ENCODE assay signal across 9 cellular contexts in genomic region chr17:81118308-81119221, GRCh38. TPM values are rescaled to one million over a fixed set of nuclear protein-coding genes. Genes with fewer than 3 reads are reported as not detected.
DNase-seq lines count a peak whose midpoint lies in the region; ATAC-seq and TF ChIP-seq lines count a peak whose summit lies in the region.
"Had no signal": no experiment of that assay in that cellular context is flagged by ENCODE, and none has a peak within 500 bp of the region (broad histone marks: within the 10 kb centered on the region; RNA-seq: fewer than 3 reads in every experiment).

No MANE protein-coding gene starts in this region.

- peak; percentile 1; the same call in 2 of the 3 replicates for ATAC-seq in GM23338
- no peak for ATAC-seq in T-helper 17 cell
- ATAC-seq in HG03159 (IDR thresholded peaks at IDR 0.05; ENCODE audit: unreplicated experiment): no peak
- ATAC-seq in GM18502 (IDR thresholded peaks at IDR 0.05; ENCODE audit: poor library complexity, unreplicated experiment): no peak

- H3K4me1 Mint-ChIP-seq in GM23338 (peaks cover 3% of the 10 kb centered on the region; the same call in 2 of the 3 replicates), T-helper 17 cell (peaks cover 8% of the 10 kb centered on the region)

- H3K27ac ChIP-seq in GM23338 (ENCODE audit: low read depth): no peak overlapping the region
- H3K27ac ChIP-seq in esophagus squamous epithelium: peak overlapping the region in 2 of 4 donors; percentile 11 to 43
- H3K27ac ChIP-seq: body of pancreas had no signal

- H3K4me1 ChIP-seq in GM23338 (ENCODE audit: insufficient read depth) (no peaks in the 10 kb centered on the region), esophagus squamous epithelium (peaks cover 13 to 56% (median 16%) of the 10 kb centered on the region in 3 donors)
- H3K4me1 ChIP-seq: body of pancreas had no signal

- H3F3A ChIP-seq in GM23338 (replicated peaks; ENCODE audit: low read depth): no peaks in the 10 kb centered on the region

- TF ChIP-seq POLR2A in esophagus squamous epithelium (IDR thresholded peaks at IDR 0.05): no peak

- H2AFZ ChIP-seq in GM23338: no peak overlapping the region

- TF ChIP-seq CTCF in GM23338 (conservative IDR thresholded peaks at IDR 0.05; ENCODE audit: low read depth in 2 of 2): no peak
- TF ChIP-seq CTCF in esophagus squamous epithelium (IDR thresholded peaks at IDR 0.05): no peak
- TF ChIP-seq CTCF in retinal pigment epithelial cell (conservative IDR thresholded peaks at IDR 0.05; ENCODE audit: low read depth, low read length): no peak

- DNase-seq in GM23338 (ENCODE audit: low spot score) (no peak), T-helper 17 cell (no peak), esophagus squamous epithelium (lab: John Stamatoyannopoulos, UW) (no peak), retinal pigment epithelial cell (ENCODE audit: low read depth) (no peak), NCI-H187 treated with DMSO at 0.1 percent for 48 hours (lab: John Stamatoyannopoulos, UW) (no peak)

- H3K36me3 Mint-ChIP-seq in GM23338 (ENCODE audit: low read depth) (no peaks in the 10 kb centered on the region), T-helper 17 cell (ENCODE audit: low read depth) (peaks cover 2% of the 10 kb centered on the region)

- H3K27me3 ChIP-seq in GM23338 (ENCODE audit: insufficient read depth) (no peaks in the 10 kb centered on the region), esophagus squamous epithelium (peaks cover 0 to 45% (median 7%) of the 10 kb centered on the region in 4 donors)
- H3K27me3 ChIP-seq: body of pancreas had no signal

- no peaks in the 10 kb centered on the region for H3K9me3 ChIP-seq in T-helper 17 cell (ENCODE audit: control insufficient read depth, low read length, poor library complexity, severe bottlenecking)
- no peaks in the 10 kb centered on the region for H3K9me3 ChIP-seq in esophagus squamous epithelium
- H3K9me3 ChIP-seq: body of pancreas had no signal

- intact Hi-C loops in esophagus squamous epithelium (cut with DNase I): no loop called here

- WGBS in esophagus squamous epithelium, 2 donors: 30 to 48% methylated on average over 4 to 9 of the region's 24 CpGs

- H3K4me3 ChIP-seq in GM23338: peak overlapping the region; percentile 58; the same call in 1 of the 2 replicates
- H3K4me3 ChIP-seq in esophagus squamous epithelium: peak overlapping the region; percentile 18 to 59 (median 36)
- H3K4me3 ChIP-seq in retinal pigment epithelial cell (ENCODE audit: low read length): peak overlapping the region; percentile 40
- H3K4me3 ChIP-seq: body of pancreas had no signal

- H3K36me3 ChIP-seq in GM23338 (ENCODE audit: insufficient read depth) (no peaks in the 10 kb centered on the region), esophagus squamous epithelium (peaks cover 0 to 34% (median 0%) of the 10 kb centered on the region in 3 donors)

- H4K20me1 ChIP-seq in GM23338 (replicated peaks; ENCODE audit: insufficient read depth): no peaks in the 10 kb centered on the region

- H3K27ac Mint-ChIP-seq in GM23338 (no peak overlapping the region), T-helper 17 cell (no peak overlapping the region)

- no peaks in the 10 kb centered on the region for H3K9me2 ChIP-seq in GM23338 (ENCODE audit: insufficient read depth)

- H3K27me3 Mint-ChIP-seq in GM23338 (ENCODE audit: insufficient read depth, low read depth, poor library complexity): peaks cover 12% of the 10 kb centered on the region
- no peaks in the 10 kb centered on the region for H3K27me3 Mint-ChIP-seq in T-helper 17 cell

- peak overlapping the region; percentile 57; the same call in 1 of the 2 replicates for H3K4me2 ChIP-seq in GM23338

- no peaks in the 10 kb centered on the region for H3K9me3 Mint-ChIP-seq in GM23338

- H3K4me3 Mint-ChIP-seq in GM23338 (peak overlapping the region; percentile 63), T-helper 17 cell (peak overlapping the region; percentile 82)

- H3K79me2 ChIP-seq in GM23338 (replicated peaks; ENCODE audit: insufficient read depth): no peaks in the 10 kb centered on the region

TF ChIP-seq in GM23338, 12 proteins besides CTCF, POLR2A, EP300 and RAD21:
- TF ChIP-seq NANOG (IDR thresholded peaks at IDR 0.05; ENCODE audit: borderline replicate concordance) (no peak), STAT1 (IDR thresholded peaks at IDR 0.05; ENCODE audit: unreplicated experiment) (no peak), ZNF462 (CRISPR knock-in tag; IDR thresholded peaks at IDR 0.05) (no peak), ZNF331 (CRISPR knock-in tag; IDR thresholded peaks at IDR 0.05; ENCODE audit: low read depth) (no peak)

RNA-seq across cellular contexts. Expression of gene PVALEF, which starts 46.7 kb away (rescaled TPM):
- total RNA-seq in GM23338 (2014; rRNA removed; shearing (Covaris generic)): not detected in 2 replicates
- polyA plus RNA-seq in GM23338 (2016; fragmentation: Nextera tagmentation; extraction: Ambion mirVana): not detected in 2 replicates
- total RNA-seq in T-helper 17 cell (not detected), esophagus squamous epithelium (not detected)
- total RNA-seq: body of pancreas, left cardiac atrium had no signal

RNA-seq across cellular contexts. Expression of gene AATK, which starts 47.5 kb away (rescaled TPM):
- total RNA-seq in GM23338 (2014; rRNA removed; shearing (Covaris generic)): 2.3 and 5.0 TPM in 2 replicates
- polyA plus RNA-seq in GM23338 (2016; fragmentation: Nextera tagmentation; extraction: Ambion mirVana): 1.1 and 1.3 TPM in 2 replicates
- 1 to 10 TPM; 1.9 to 2.2 TPM for total RNA-seq in T-helper 17 cell
- total RNA-seq in esophagus squamous epithelium: 1 to 10 TPM in 1 of 4 donors, under 1 TPM in 2, not detected in 1; 0.57 to 1.5 (median 0.70) TPM
